In the genomic region with DNA sequence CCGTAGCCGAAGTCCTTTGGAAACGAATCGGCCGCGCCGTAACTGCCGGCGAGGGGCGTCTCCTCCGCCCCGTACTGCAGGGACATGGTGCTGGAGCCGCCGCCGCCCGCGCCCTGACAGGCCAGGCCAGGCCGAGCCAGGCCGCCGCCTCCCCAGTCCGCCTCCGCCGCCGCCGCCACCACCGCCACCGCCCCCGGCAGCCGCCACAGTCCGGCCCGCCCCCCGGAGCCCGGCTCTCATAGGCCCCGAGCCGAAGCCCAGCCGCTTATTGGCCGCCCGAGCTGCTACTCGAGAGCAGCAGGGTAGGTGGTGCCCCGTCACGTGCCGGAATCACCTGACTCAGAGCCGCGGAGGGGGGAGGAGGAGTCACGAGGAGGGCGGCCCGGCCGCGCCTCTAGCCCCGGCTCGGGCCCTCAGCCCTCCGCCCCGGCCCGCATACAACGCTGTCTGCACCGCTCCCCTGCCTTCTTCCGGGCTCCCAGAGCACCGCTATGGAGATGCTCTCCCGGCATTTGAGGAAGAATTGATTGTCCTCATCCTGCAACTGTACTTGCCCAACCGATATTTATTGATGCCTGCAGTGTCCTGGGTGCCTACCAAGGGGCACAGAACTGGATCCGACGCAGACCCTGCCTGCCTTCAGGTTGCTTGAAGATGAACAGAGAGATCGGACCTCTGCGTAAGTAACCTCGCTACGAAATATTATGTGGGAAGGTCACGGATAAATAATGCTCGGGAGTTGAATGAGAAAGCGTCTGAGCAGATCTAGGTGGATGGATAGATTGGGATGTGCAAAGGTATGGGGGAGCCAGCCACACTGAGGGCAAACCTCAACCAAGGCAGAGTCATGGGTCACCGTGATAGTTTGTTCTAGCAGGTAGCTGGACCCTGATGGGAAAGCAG, we compare ENCODE assay signal across 8 cellular contexts. TPM values are rescaled to one million over a fixed set of nuclear protein-coding genes. Genes with fewer than 3 reads are reported as not detected.
A peak's percentile ranks its signal among the peaks of the same experiment; 100 is the strongest.
DNase-seq lines count a peak whose midpoint lies in the region; ATAC-seq and TF ChIP-seq lines count a peak whose summit lies in the region.

RRAGC (minus strand) TSS at position 212 of the 903 bp plus-strand sequence; CDS start at position 86, 126 bp downstream.

- ATAC-seq in GM18907 (IDR thresholded peaks at IDR 0.05; ENCODE audit: unreplicated experiment) (peak; percentile 93), HG03139 (IDR thresholded peaks at IDR 0.05; ENCODE audit: unreplicated experiment) (peak; percentile 94)

- CTCF ChIA-PET in AG04450 (lab: Charles Lee), result interaction anchor here (0.7 to 2.4 kb wide), 2 partner anchors 25 to 232 kb away, joined by 3 to 11 read pairs; no protein-coding TSS in a partner anchor

- H3K4me3 ChIP-seq in AG04450 (ENCODE audit: low read depth, low read length) (peak within 1 kb of the TSS; percentile 100), WERI-Rb-1 (ENCODE audit: low read depth, low read length) (peak within 1 kb of the TSS; percentile 78), breast epithelium (peak within 1 kb of the TSS; percentile 80 to 93 (median 92)), iPS-18c (ENCODE audit: insufficient read depth, low read depth, low read length) (peak within 1 kb of the TSS; percentile 95), skeletal muscle tissue (ENCODE audit: low read length in 3 of 3) (peak within 1 kb of the TSS; percentile 95 to 98 (median 96))

- no peak for TF ChIP-seq CTCF in AG04450 (IDR thresholded peaks at IDR 0.05; ENCODE audit: low read depth, low read length)
- no peak for TF ChIP-seq CTCF in WERI-Rb-1 (IDR thresholded peaks at IDR 0.05; ENCODE audit: low read depth, low read length)
- TF ChIP-seq CTCF in breast epithelium (IDR thresholded peaks at IDR 0.05), result no peak

- no peak for TF ChIP-seq POLR2A in breast epithelium (IDR thresholded peaks at IDR 0.05)

- no peaks in the 10 kb centered on the region; the same call in 1 of the 2 replicates for H3K9me3 ChIP-seq in AG04450 (ENCODE audit: control insufficient read depth, insufficient read depth, low read length)
- no peaks in the 10 kb centered on the region for H3K9me3 ChIP-seq in WERI-Rb-1 (ENCODE audit: severe bottlenecking)
- no peaks in the 10 kb centered on the region for H3K9me3 ChIP-seq in breast epithelium
- no peaks in the 10 kb centered on the region for H3K9me3 ChIP-seq in iPS-18c (ENCODE audit: control insufficient read depth, insufficient read depth, low read length)
- H3K9me3 ChIP-seq in skeletal muscle tissue (ENCODE audit: control insufficient read depth in 3 of 3, low read length in 3 of 3), result no peaks in the 10 kb centered on the region

- H3K4me1 ChIP-seq in breast epithelium, result peaks cover 0 to 6% of the 10 kb centered on the region in 2 donors
- H3K4me1 ChIP-seq in skeletal muscle tissue (ENCODE audit: control insufficient read depth in 3 of 3, insufficient read depth in 3 of 3, low read length in 3 of 3), result peaks cover 31 to 62% (median 35%) of the 10 kb centered on the region in 3 donors

- peaks cover 10% of the 10 kb centered on the region for H3K36me3 ChIP-seq in WERI-Rb-1
- no peaks in the 10 kb centered on the region for H3K36me3 ChIP-seq in breast epithelium
- peaks cover 12 to 15% (median 15%) of the 10 kb centered on the region in 3 donors for H3K36me3 ChIP-seq in skeletal muscle tissue (ENCODE audit: control insufficient read depth in 3 of 3, insufficient read depth in 3 of 3, low read length in 3 of 3)

- POLR2A ChIA-PET in AG04450 (lab: Yijun Ruan, JAX), result interaction anchor here (0.5 to 0.6 kb wide), 2 partner anchors 65 to 133 kb away, joined by 3 to 6 read pairs; no protein-coding TSS in a partner anchor

- no peaks in the 10 kb centered on the region for H3K27me3 ChIP-seq in AG04450 (ENCODE audit: control insufficient read depth, insufficient read depth, low read length)
- no peaks in the 10 kb centered on the region for H3K27me3 ChIP-seq in WERI-Rb-1 (ENCODE audit: insufficient read depth, low read depth, severe bottlenecking)
- no peaks in the 10 kb centered on the region for H3K27me3 ChIP-seq in breast epithelium
- H3K27me3 ChIP-seq in skeletal muscle tissue (ENCODE audit: control insufficient read depth in 3 of 3, insufficient read depth in 3 of 3, low read length in 3 of 3), result no peaks in the 10 kb centered on the region

- H3K9ac ChIP-seq in skeletal muscle tissue (ENCODE audit: low read depth in 1 of 3, low read length in 3 of 3), result peak within 1 kb of the TSS; percentile 92 to 97 (median 95)

- peak within 1 kb of the TSS; percentile 43 for H3K27ac ChIP-seq in AG04450 (ENCODE audit: low read depth, low read length)
- peak within 1 kb of the TSS; percentile 63 for H3K27ac ChIP-seq in WERI-Rb-1
- peak within 1 kb of the TSS; percentile 86 to 96 for H3K27ac ChIP-seq in breast epithelium
- H3K27ac ChIP-seq in skeletal muscle tissue (ENCODE audit: low read depth, low read length), result peak within 1 kb of the TSS; percentile 86

- DNase-seq in AG04450 (ENCODE audit: low read depth, low spot score), result peak; percentile 95
- DNase-seq in NCI-H2227 (lab: John Stamatoyannopoulos, UW; ENCODE audit: unreplicated experiment), result peak; percentile 99
- peak; percentile 99 for DNase-seq in WERI-Rb-1
- peak; percentile 99 for DNase-seq in breast epithelium (ENCODE audit: low spot score in 2 of 2)

- intact Hi-C loops in breast epithelium (cut with DNase I; ENCODE audit: low total_unique reads), result no loop called here

RNA-seq across cellular contexts. Expression of gene RRAGC, which starts in this region (rescaled TPM):
- 23.3 and 24.9 TPM in 2 replicates for polyA plus RNA-seq in AG04450 (2011; rRNA removed)
- polyA minus RNA-seq in AG04450 (2011; rRNA and poly(A)+ RNA removed), result 7.7 and 12.9 TPM in 2 replicates
- total RNA-seq in breast epithelium (10 to 100 TPM; 19.2 to 34.9 (median 19.7) TPM), skeletal muscle tissue (17.7 TPM)

Comparison
In these comparisons a context has a peak if more than half of its experiments do, and no peak if none do; other contexts are left out.
1. Peak in every context shown above with its lines: DNase-seq, ATAC-seq, H3K4me3 ChIP-seq and H3K27ac ChIP-seq.